Comparison of ENCODE assay signal across 20 cellular contexts in the genomic region with DNA sequence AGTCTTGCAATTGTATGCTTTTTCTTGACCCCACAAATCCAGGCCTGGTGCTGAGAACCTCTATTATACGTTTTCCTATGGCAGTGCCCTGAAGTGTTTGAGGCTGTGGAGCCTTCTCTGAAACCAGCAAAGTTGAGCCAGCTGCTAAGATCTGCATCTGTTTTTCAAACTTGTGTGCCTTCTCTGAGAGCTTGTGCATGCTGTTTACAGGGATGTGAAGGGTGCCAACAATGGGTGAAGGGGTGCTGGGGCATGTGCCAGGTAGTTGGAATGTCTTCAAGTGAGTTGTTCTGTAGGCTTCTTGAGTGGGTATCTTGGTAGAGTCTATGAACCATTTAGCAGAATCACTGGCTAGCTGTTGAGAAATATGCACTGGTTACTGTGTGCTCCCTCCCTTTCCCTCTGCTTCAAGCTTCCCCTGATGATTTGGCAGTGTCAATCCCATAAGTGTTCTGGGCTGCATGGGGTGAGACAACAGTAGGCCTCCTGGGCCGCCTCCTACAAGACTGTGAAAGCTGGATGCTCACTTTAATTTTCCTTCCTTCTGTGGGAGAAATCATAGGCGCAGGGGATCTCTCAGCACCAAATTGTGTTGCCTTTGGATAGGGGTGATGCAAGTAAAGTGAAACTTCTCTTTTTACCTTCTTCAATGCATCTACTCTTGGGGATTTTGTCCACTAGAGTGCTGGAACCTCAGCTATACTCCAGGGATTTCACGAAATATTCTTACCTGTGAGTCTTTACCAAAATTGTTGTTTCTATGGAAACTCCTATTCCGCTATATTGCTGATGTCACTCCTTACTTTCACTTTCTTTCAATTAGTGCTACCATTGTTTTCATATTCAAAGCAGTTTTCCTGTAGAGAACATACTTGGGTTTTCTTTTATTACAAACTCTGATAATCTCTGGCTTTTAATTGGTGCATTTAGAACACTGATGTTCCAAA. TPM values are rescaled to one million over a fixed set of nuclear protein-coding genes. Genes with fewer than 3 reads are reported as not detected.
DNase-seq lines count a peak whose midpoint lies in the region; ATAC-seq, FAIRE-seq and TF ChIP-seq lines count a peak whose summit lies in the region.
"Had no signal": no experiment of that assay in that cellular context is flagged by ENCODE, and none has a peak within 500 bp of the region (broad histone marks: within the 10 kb centered on the region; RNA-seq: fewer than 3 reads in every experiment).

No MANE protein-coding gene starts in this region.

- no peaks in the 10 kb centered on the region for H3K9me3 ChIP-seq in WERI-Rb-1 (ENCODE audit: severe bottlenecking)
- H3K9me3 ChIP-seq: spleen had no signal

- FAIRE-seq in GM12891 (lab: Jason Lieb, UNC): peak; percentile 88
- FAIRE-seq: GM12878 had no signal

- intact Hi-C loops in activated CD4-positive, alpha-beta T cell treated with anti-CD3 and anti-CD28 coated beads for 36 hours (cut with DNase I, micrococcal nuclease): no loop called here
- intact Hi-C loops in activated T-helper 1 cell treated with anti-CD3 and anti-CD28 coated beads, Interleukin-12 subunit alpha, Interleukin-12 subunit beta, Interleukin-2, Interleukin-4 antibody, amounts not matched to agents 30 ng/mL and 10 ng/mL and 1 ng/mL, durations not matched to agents 14 hours and 24 hours and 36 hours (cut with micrococcal nuclease): no loop called here

- peaks cover 19% of the 10 kb centered on the region for H3K4me1 Mint-ChIP-seq in activated CD4-positive, alpha-beta T cell treated with anti-CD3 and anti-CD28 coated beads for 36 hours
- peaks cover 20% of the 10 kb centered on the region for H3K4me1 Mint-ChIP-seq in activated T-helper 1 cell treated with anti-CD3 and anti-CD28 coated beads, Interleukin-12 subunit alpha, Interleukin-12 subunit beta, Interleukin-2, Interleukin-4 antibody, amounts not matched to agents 30 ng/mL and 10 ng/mL and 1 ng/mL, durations not matched to agents 14 hours and 24 hours and 36 hours (ENCODE audit: low read depth)
- peaks cover 0 to 8% (median 8%) of the 10 kb centered on the region in 3 donors for H3K4me1 Mint-ChIP-seq in naive B cell
- H3K4me1 Mint-ChIP-seq: mesothelial cell of epicardium had no signal

- CTCF ChIA-PET in activated CD4-positive, alpha-beta T cell treated with anti-CD3 and anti-CD28 coated beads for 36 hours (lab: Charles Lee): no interaction called here

- H3K27me3 ChIP-seq in WERI-Rb-1 (ENCODE audit: insufficient read depth, low read depth, severe bottlenecking): peaks cover 7% of the 10 kb centered on the region
- H3K27me3 ChIP-seq: spleen had no signal

- ATAC-seq in activated CD4-positive, alpha-beta T cell treated with anti-CD3 and anti-CD28 coated beads for 36 hours: peak; percentile 47
- ATAC-seq in naive B cell (ENCODE audit: low read depth in 2 of 2) (peak in 1 of 2 donors; percentile 60), omental fat pad (ENCODE audit: low FRiP score) (no peak), GM18505 (IDR thresholded peaks at IDR 0.05; ENCODE audit: unreplicated experiment) (no peak)
- ATAC-seq: esophagus mucosa, GM12878 had no signal

- no peaks in the 10 kb centered on the region for H3K36me3 Mint-ChIP-seq in activated CD4-positive, alpha-beta T cell treated with anti-CD3 and anti-CD28 coated beads for 36 hours (ENCODE audit: low read depth)
- H3K36me3 Mint-ChIP-seq in activated T-helper 1 cell treated with anti-CD3 and anti-CD28 coated beads, Interleukin-12 subunit alpha, Interleukin-12 subunit beta, Interleukin-2, Interleukin-4 antibody, amounts not matched to agents 30 ng/mL and 10 ng/mL and 1 ng/mL, durations not matched to agents 14 hours and 24 hours and 36 hours (ENCODE audit: low read depth): peaks cover 1% of the 10 kb centered on the region
- no peaks in the 10 kb centered on the region for H3K36me3 Mint-ChIP-seq in naive B cell
- H3K36me3 Mint-ChIP-seq: mesothelial cell of epicardium had no signal

- TF ChIP-seq POLR2A in GM12891 (IDR thresholded peaks at IDR 0.05; ENCODE audit: low read depth, low read length) (no peak), GM18505 (IDR thresholded peaks at IDR 0.05; ENCODE audit: borderline replicate concordance, extremely low read depth, insufficient read depth, insufficient read length) (no peak)

- peak overlapping the region; percentile 77 for H3K27ac Mint-ChIP-seq in activated CD4-positive, alpha-beta T cell treated with anti-CD3 and anti-CD28 coated beads for 36 hours
- peak overlapping the region; percentile 77 for H3K27ac Mint-ChIP-seq in activated T-helper 1 cell treated with anti-CD3 and anti-CD28 coated beads, Interleukin-12 subunit alpha, Interleukin-12 subunit beta, Interleukin-2, Interleukin-4 antibody, amounts not matched to agents 30 ng/mL and 10 ng/mL and 1 ng/mL, durations not matched to agents 14 hours and 24 hours and 36 hours
- H3K27ac Mint-ChIP-seq in naive B cell: peak overlapping the region in 2 of 6 donors; percentile 45 to 76
- H3K27ac Mint-ChIP-seq: mesothelial cell of epicardium had no signal

- H3K4me3 Mint-ChIP-seq in activated CD4-positive, alpha-beta T cell treated with anti-CD3 and anti-CD28 coated beads for 36 hours: peak overlapping the region; percentile 56
- H3K4me3 Mint-ChIP-seq in activated T-helper 1 cell treated with anti-CD3 and anti-CD28 coated beads, Interleukin-12 subunit alpha, Interleukin-12 subunit beta, Interleukin-2, Interleukin-4 antibody, amounts not matched to agents 30 ng/mL and 10 ng/mL and 1 ng/mL, durations not matched to agents 14 hours and 24 hours and 36 hours: peak overlapping the region; percentile 70
- H3K4me3 Mint-ChIP-seq in naive B cell: peak overlapping the region in 7 of 8 donors; percentile 40 to 74 (median 52)
- H3K4me3 Mint-ChIP-seq: mesothelial cell of epicardium had no signal

- POLR2A ChIA-PET in activated CD4-positive, alpha-beta T cell treated with anti-CD3 and anti-CD28 coated beads for 36 hours (lab: Charles Lee): interaction anchor here (0.8 kb wide), 1 partner anchor 67 kb away, joined by 3 read pairs; no protein-coding TSS in a partner anchor

- H3K9me3 Mint-ChIP-seq in activated CD4-positive, alpha-beta T cell treated with anti-CD3 and anti-CD28 coated beads for 36 hours (ENCODE audit: low read depth): no peaks in the 10 kb centered on the region
- H3K9me3 Mint-ChIP-seq in activated T-helper 1 cell treated with anti-CD3 and anti-CD28 coated beads, Interleukin-12 subunit alpha, Interleukin-12 subunit beta, Interleukin-2, Interleukin-4 antibody, amounts not matched to agents 30 ng/mL and 10 ng/mL and 1 ng/mL, durations not matched to agents 14 hours and 24 hours and 36 hours: no peaks in the 10 kb centered on the region
- H3K9me3 Mint-ChIP-seq in naive B cell: no peaks in the 10 kb centered on the region

- H3K4me3 ChIP-seq in WERI-Rb-1 (ENCODE audit: low read depth, low read length): no peak overlapping the region
- H3K4me3 ChIP-seq: GM12878 had no signal

- no peak for DNase-seq in activated CD4-positive, alpha-beta T cell treated with anti-CD3 and anti-CD28 coated beads for 36 hours
- DNase-seq in activated CD4-positive, alpha-beta T cell treated with anti-CD3 and anti-CD28 coated beads, Interleukin-2, amount 50 U/mL, for 4 hours: no peak
- DNase-seq in GM12891 (ENCODE audit: insufficient read length, low spot score): no peak
- DNase-seq in activated T-helper 1 cell treated with anti-CD3 and anti-CD28 coated beads, Interleukin-12 subunit alpha, Interleukin-12 subunit beta, Interleukin-2, Interleukin-4 antibody, amounts not matched to agents 30 ng/mL and 10 ng/mL and 1 ng/mL, durations not matched to agents 14 hours and 24 hours and 36 hours (ENCODE audit: low spot score): no peak
- peak; percentile 1 for DNase-seq in naive B cell
- no peak for DNase-seq in omental fat pad (ENCODE audit: low spot score)
- no peak for DNase-seq in WERI-Rb-1
- DNase-seq: activated CD8-positive, alpha-beta memory T cell treated with anti-CD3 and anti-CD28 coated beads, Interleukin-2, amount 50 U/mL, for 48 hours; aorta; EL; islet precursor cell; KG1; NCI-H1436; spleen had no signal

- H3K36me3 ChIP-seq in WERI-Rb-1: no peaks in the 10 kb centered on the region
- H3K36me3 ChIP-seq: spleen had no signal

- H3K27ac ChIP-seq in WERI-Rb-1: no peak overlapping the region
- H3K27ac ChIP-seq: spleen had no signal

- TF ChIP-seq CTCF in omental fat pad (IDR thresholded peaks at IDR 0.05): no peak
- no peak for TF ChIP-seq CTCF in WERI-Rb-1 (IDR thresholded peaks at IDR 0.05; ENCODE audit: low read depth, low read length)

- no peaks in the 10 kb centered on the region for H3K27me3 Mint-ChIP-seq in activated CD4-positive, alpha-beta T cell treated with anti-CD3 and anti-CD28 coated beads for 36 hours
- no peaks in the 10 kb centered on the region for H3K27me3 Mint-ChIP-seq in activated T-helper 1 cell treated with anti-CD3 and anti-CD28 coated beads, Interleukin-12 subunit alpha, Interleukin-12 subunit beta, Interleukin-2, Interleukin-4 antibody, amounts not matched to agents 30 ng/mL and 10 ng/mL and 1 ng/mL, durations not matched to agents 14 hours and 24 hours and 36 hours (ENCODE audit: insufficient read depth)
- no peaks in the 10 kb centered on the region for H3K27me3 Mint-ChIP-seq in naive B cell

TF ChIP-seq in GM12891, 5 proteins besides CTCF, POLR2A, EP300 and RAD21:
- no peak for TF ChIP-seq POU2F2 (IDR thresholded peaks at IDR 0.05; ENCODE audit: low read depth, low read length)
- no peak for TF ChIP-seq TAF1 (IDR thresholded peaks at IDR 0.05; ENCODE audit: low read depth, low read length)
- TF ChIP-seq PAX5 (IDR thresholded peaks at IDR 0.05; ENCODE audit: insufficient read depth, low read length, severe bottlenecking): no peak
- TF ChIP-seq POLR2AphosphoS5 (IDR thresholded peaks at IDR 0.05; ENCODE audit: low read depth, low read length): no peak
- TF ChIP-seq SPI1 (IDR thresholded peaks at IDR 0.05; ENCODE audit: low read depth, low read length): no peak

RNA-seq across cellular contexts. Expression of a gene that starts 30.0 kb away (rescaled TPM):
- 100 to 1,000 TPM in 1 of 2 experiments, 10 to 100 TPM in 1; 89.0 to 112 TPM for total RNA-seq in activated CD4-positive, alpha-beta T cell treated with anti-CD3 and anti-CD28 coated beads for 36 hours
- polyA plus RNA-seq in GM12891 (2012; ENCODE audit: low read depth, missing spikeins): 15.8 TPM
- 114 and 116 TPM in 2 replicates for total RNA-seq in activated T-helper 1 cell treated with anti-CD3 and anti-CD28 coated beads, Interleukin-12 subunit alpha, Interleukin-12 subunit beta, Interleukin-2, Interleukin-4 antibody, amounts not matched to agents 30 ng/mL and 10 ng/mL and 1 ng/mL, durations not matched to agents 14 hours and 24 hours and 36 hours
- polyA plus RNA-seq in naive B cell (ENCODE audit: low read depth in 6 of 6): 100 to 1,000 TPM in 1 of 6 donors, 10 to 100 TPM in 5; 49.9 to 145 (median 76.4) TPM
- 100 to 1,000 TPM in 1 of 4 donors, 10 to 100 TPM in 3; 39.5 to 106 (median 43.4) TPM for total RNA-seq in omental fat pad
- total RNA-seq: A172, osteocyte had no signal
